ENCODE assay signal across 11 cellular contexts in genomic region chr2:30113617-30114293, GRCh38. TPM values are rescaled to one million over a fixed set of nuclear protein-coding genes. Genes with fewer than 3 reads are reported as not detected.
A peak's percentile ranks its signal among the peaks of the same experiment; 100 is the strongest.
DNase-seq lines count a peak whose midpoint lies in the region; TF ChIP-seq lines count a peak whose summit lies in the region.
"Had no signal": no experiment of that assay in that cellular context is flagged by ENCODE, and none has a peak within 500 bp of the region (broad histone marks: within the 10 kb centered on the region; RNA-seq: fewer than 3 reads in every experiment).

No MANE protein-coding gene starts in this region.

- TF ChIP-seq RAD21 in SK-N-SH (IDR thresholded peaks at IDR 0.05; ENCODE audit: low read length): no peak

- H2AFZ ChIP-seq in SK-N-SH (ENCODE audit: low read depth): no peak overlapping the region
- no peak overlapping the region for H2AFZ ChIP-seq in fibroblast of lung (ENCODE audit: low read length)

- intact Hi-C loops in stomach (cut with DNase I; ENCODE audit: low total_unique reads): no loop called here

- DNase-seq in GM03348 (ENCODE audit: low spot score): peak; percentile 92
- DNase-seq in SK-N-SH: peak; percentile 34
- DNase-seq in fibroblast of lung (ENCODE audit: low read depth in 2 of 2): peak; percentile 85 to 97
- peak; percentile 89 for DNase-seq in renal cortical epithelial cell (ENCODE audit: low read depth)
- no peak for DNase-seq in NCI-H748 (lab: John Stamatoyannopoulos, UW; ENCODE audit: unreplicated experiment)
- DNase-seq in SHP77 (lab: John Stamatoyannopoulos, UW): no peak
- no peak for DNase-seq in stomach
- DNase-seq in iPS-NIHi7 (ENCODE audit: extremely low spot score): no peak
- DNase-seq: glutamatergic neuron, NCI-H1417 treated with DMSO at 0.1 percent for 48 hours, nephron progenitor cell had no signal

- H3K9me3 ChIP-seq in SK-N-SH (no peaks in the 10 kb centered on the region), fibroblast of lung (ENCODE audit: control insufficient read depth, insufficient read depth, low read depth, low read length) (no peaks in the 10 kb centered on the region), stomach (no peaks in the 10 kb centered on the region)

- H3K79me2 ChIP-seq in SK-N-SH (ENCODE audit: insufficient read depth) (no peaks in the 10 kb centered on the region), fibroblast of lung (ENCODE audit: control insufficient read depth, insufficient read depth, low read length) (no peaks in the 10 kb centered on the region)

- TF ChIP-seq CTCF in SK-N-SH (IDR thresholded peaks at IDR 0.05) (no peak), fibroblast of lung (conservative IDR thresholded peaks at IDR 0.05 in 1 of 2, IDR thresholded peaks at IDR 0.05 in 1 of 2; ENCODE audit: low read depth in 1 of 2, low read length in 2 of 2) (no peak), stomach (IDR thresholded peaks at IDR 0.05) (no peak)

- H3K9ac ChIP-seq in SK-N-SH (peak overlapping the region; percentile 41), fibroblast of lung (ENCODE audit: insufficient read depth, low read length) (no peak overlapping the region)

- H3K4me2 ChIP-seq in SK-N-SH: peak overlapping the region; percentile 61
- peak overlapping the region; percentile 48 for H3K4me2 ChIP-seq in fibroblast of lung (ENCODE audit: extremely low read depth, insufficient read depth, low read length)

- H3K9me2 ChIP-seq in SK-N-SH: no peaks in the 10 kb centered on the region

- WGBS in SK-N-SH (ENCODE audit: low lambda C conversion rate): 31% methylated on average over 5 of the region's 5 CpGs
- WGBS in stomach, 5 donors: 62 to 76% (median 64%) methylated on average over 5 of the region's 5 CpGs

- H3K4me1 ChIP-seq in SK-N-SH (ENCODE audit: control insufficient read depth in 1 of 2, insufficient read depth in 2 of 2, low read depth in 1 of 2, low read length in 1 of 2): peaks cover 4 to 26% of the 10 kb centered on the region in 2 experiments; a peak in 3 of 4 replicates
- peaks cover 15% of the 10 kb centered on the region for H3K4me1 ChIP-seq in fibroblast of lung (ENCODE audit: control insufficient read depth, extremely low read depth, insufficient read depth, low read length)
- H3K4me1 ChIP-seq in stomach: peaks cover 0 to 8% (median 0%) of the 10 kb centered on the region in 4 donors

- no peaks in the 10 kb centered on the region for H3K36me3 ChIP-seq in SK-N-SH (replicated peaks in 1 of 2; ENCODE audit: control insufficient read depth in 1 of 2, insufficient read depth in 2 of 2, low read length in 1 of 2)
- H3K36me3 ChIP-seq in fibroblast of lung (ENCODE audit: control insufficient read depth, insufficient read depth, low read length): no peaks in the 10 kb centered on the region
- no peaks in the 10 kb centered on the region for H3K36me3 ChIP-seq in stomach

- CTCF ChIA-PET in SK-N-SH (lab: Yijun Ruan, JAX): interaction anchor here (0.6 to 7.5 kb wide), 16 partner anchors 9 to 1293 kb away, joined by 3 to 104 read pairs (median 4); no protein-coding TSS in a partner anchor

- H4K20me1 ChIP-seq in SK-N-SH (ENCODE audit: insufficient read depth) (no peaks in the 10 kb centered on the region), fibroblast of lung (ENCODE audit: control insufficient read depth, extremely low read depth, insufficient read depth, low read length) (no peaks in the 10 kb centered on the region)

- H3K27me3 ChIP-seq in SK-N-SH (ENCODE audit: insufficient read depth) (no peaks in the 10 kb centered on the region), fibroblast of lung (ENCODE audit: control insufficient read depth, insufficient read depth, low read length) (no peaks in the 10 kb centered on the region), stomach (no peaks in the 10 kb centered on the region)

- no peak for TF ChIP-seq POLR2A in stomach (IDR thresholded peaks at IDR 0.05)

- TF ChIP-seq EP300 in SK-N-SH (IDR thresholded peaks at IDR 0.05; ENCODE audit: borderline replicate concordance in 1 of 2, low read depth in 1 of 2, low read length in 1 of 2): peak; percentile 7 to 99; a peak in 3 of 4 replicates
- TF ChIP-seq EP300 in stomach (IDR thresholded peaks at IDR 0.05): no peak

- H3K27ac ChIP-seq in SK-N-SH (ENCODE audit: low read depth in 2 of 2, low read length in 1 of 2) (peak overlapping the region; percentile 26 to 85; a peak in 3 of 4 replicates), fibroblast of lung (ENCODE audit: insufficient read depth, low read length) (peak overlapping the region; percentile 59), stomach (no peak overlapping the region)

- H3K4me3 ChIP-seq in SK-N-SH (ENCODE audit: low read depth in 2 of 2, low read length in 1 of 2) (no peak overlapping the region), fibroblast of lung (replicated peaks in 1 of 4; ENCODE audit: control extremely low read depth in 1 of 4, insufficient read depth in 1 of 4, low read depth in 3 of 4, low read length in 4 of 4) (no peak overlapping the region), stomach (no peak overlapping the region)

- peaks cover 30% of the 10 kb centered on the region for H3F3A ChIP-seq in SK-N-SH (replicated peaks; ENCODE audit: insufficient read depth)

- POLR2A ChIA-PET in SK-N-SH (lab: Yijun Ruan, JAX): no interaction called here

TF ChIP-seq in SK-N-SH, 30 proteins besides CTCF, POLR2A, EP300 and RAD21 (continues in another document):
- peak; percentile 95 for TF ChIP-seq MAX (IDR thresholded peaks at IDR 0.05; ENCODE audit: low read depth)
- no peak for TF ChIP-seq USF1 (IDR thresholded peaks at IDR 0.05; ENCODE audit: borderline replicate concordance, low read depth)
- TF ChIP-seq MEF2A (IDR thresholded peaks at IDR 0.05; ENCODE audit: borderline replicate concordance, low read depth): peak; percentile 97
- TF ChIP-seq RXRA (IDR thresholded peaks at IDR 0.05; ENCODE audit: borderline replicate concordance, low read depth): peak; percentile 97
- no peak for TF ChIP-seq RCOR1 (IDR thresholded peaks at IDR 0.05; ENCODE audit: low read length)
- no peak for TF ChIP-seq CHD2 (IDR thresholded peaks at IDR 0.05; ENCODE audit: low read length, partially characterized antibody)
- no peak for TF ChIP-seq IRF3 (IDR thresholded peaks at IDR 0.05; ENCODE audit: low read depth, low read length)
- no peak for TF ChIP-seq ELF1 (IDR thresholded peaks at IDR 0.05)
- peak; percentile 97 for TF ChIP-seq TCF12 (IDR thresholded peaks at IDR 0.05)
- peak; percentile 75; the same call in 1 of the 2 replicates for TF ChIP-seq ZBTB33 (IDR thresholded peaks at IDR 0.05; ENCODE audit: borderline replicate concordance, low read depth)
- TF ChIP-seq RFX5 (IDR thresholded peaks at IDR 0.05; ENCODE audit: low read length): no peak
- TF ChIP-seq NFIC (IDR thresholded peaks at IDR 0.05; ENCODE audit: borderline replicate concordance): peak; percentile 93
- TF ChIP-seq SIN3A (IDR thresholded peaks at IDR 0.05; ENCODE audit: borderline replicate concordance, low read depth, low read length): peak; percentile 42; the same call in 1 of the 2 replicates
- TF ChIP-seq FOXJ3 (CRISPR knock-in tag; IDR thresholded peaks at IDR 0.05): no peak
- no peak for TF ChIP-seq EZH2phosphoT487 (IDR thresholded peaks at IDR 0.05; ENCODE audit: borderline replicate concordance, low read depth)
- peak; percentile 42; the same call in 1 of the 2 replicates for TF ChIP-seq GABPA (IDR thresholded peaks at IDR 0.05; ENCODE audit: low read depth)
- TF ChIP-seq NRF1 (IDR thresholded peaks at IDR 0.05; ENCODE audit: low read depth, low read length): no peak

RNA-seq across cellular contexts. Expression of gene YPEL5, which starts 33.1 kb away (rescaled TPM):
- 60.5 and 81.6 TPM in 2 replicates for polyA plus RNA-seq in SK-N-SH (2012; rRNA removed)
- 74.0 and 87.5 TPM in 2 replicates for polyA plus RNA-seq in SK-N-SH (2012; cell fraction: cytosol; rRNA removed)
- 59.0 and 95.1 TPM in 2 replicates for polyA plus RNA-seq in SK-N-SH (2012; cell fraction: nucleus; rRNA removed)
- 97.1 and 159 TPM in 2 replicates for total RNA-seq in fibroblast of lung
- 62.6 and 94.7 TPM in 2 replicates for polyA plus RNA-seq in fibroblast of lung
- 49.9 and 75.1 TPM in 2 replicates for polyA plus RNA-seq in fibroblast of lung (2012)
- polyA minus RNA-seq in fibroblast of lung (ENCODE audit: low replicate concordance): 34.5 and 57.5 TPM in 2 replicates
- 154 and 187 TPM in 2 replicates for total RNA-seq in renal cortical epithelial cell
- total RNA-seq in stomach: 100 to 1,000 TPM in 2 of 5 donors, 10 to 100 TPM in 3; 17.7 to 192 (median 72.4) TPM
- 100 to 1,000 TPM in 1 of 3 donors, 10 to 100 TPM in 2; 53.6 to 103 (median 63.4) TPM for polyA plus RNA-seq in stomach

Comparison
In these comparisons a context has a peak if more than half of its experiments do, and no peak if none do; other contexts are left out.
1. DNase-seq: peak in GM03348 (single experiment), SK-N-SH (single experiment), fibroblast of lung (2 of 2) and renal cortical epithelial cell (single experiment); none in NCI-H748 (single experiment), SHP77 (0 of 2), stomach (single experiment) and iPS-NIHi7 (single experiment).
2. H3K27ac ChIP-seq: peak in SK-N-SH (2 of 2) and fibroblast of lung (single experiment); none in stomach (0 of 5).